13 cellular contexts compared by ENCODE assay signal in the genomic region with DNA sequence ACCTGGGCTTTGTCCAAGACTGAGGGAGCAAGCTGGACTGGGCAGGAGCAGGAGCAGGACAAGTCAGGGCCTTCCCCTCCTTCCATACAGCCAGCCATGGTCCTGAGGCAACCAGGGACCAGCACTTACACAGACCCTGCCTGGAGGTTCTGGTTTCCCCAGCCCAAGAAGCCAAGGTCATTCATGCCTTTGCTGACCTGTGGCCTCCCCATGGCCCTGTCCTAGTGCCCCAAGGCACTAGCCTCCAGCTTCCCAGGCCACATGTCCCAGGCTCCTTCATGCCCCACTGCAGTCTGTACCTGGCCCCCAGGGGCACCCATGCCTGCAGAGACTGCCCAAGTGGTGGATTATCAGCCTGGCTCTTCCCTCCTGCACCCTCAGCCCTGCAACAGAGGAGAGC.
"Had no signal": no experiment of that assay in that cellular context is flagged by ENCODE, and none has a peak within 500 bp of the region (broad histone marks: within the 10 kb centered on the region; RNA-seq: fewer than 3 reads in every experiment).

No MANE protein-coding gene starts in this region.

- H3K27ac Mint-ChIP-seq: activated CD4-positive, alpha-beta T cell treated with anti-CD3 and anti-CD28 coated beads, Interleukin-2, amount 10 ng/mL, durations not matched to agents 7 days and 5 days; activated naive CD8-positive, alpha-beta T cell treated with anti-CD3 and anti-CD28 coated beads, Interleukin-2, amount 50 U/mL, for 24 hours had no signal

- H3K27me3 Mint-ChIP-seq: activated CD4-positive, alpha-beta T cell treated with anti-CD3 and anti-CD28 coated beads, Interleukin-2, amount 10 ng/mL, durations not matched to agents 7 days and 5 days; activated naive CD8-positive, alpha-beta T cell treated with anti-CD3 and anti-CD28 coated beads, Interleukin-2, amount 50 U/mL, for 24 hours had no signal

- H3K4me3 ChIP-seq: ascending aorta, dorsolateral prefrontal cortex, gastroesophageal sphincter, left lung, prostate gland, tibial nerve had no signal

- DNase-seq: activated CD4-positive, alpha-beta T cell treated with anti-CD3 and anti-CD28 coated beads, Interleukin-2, amount 10 ng/mL, durations not matched to agents 7 days and 5 days; activated CD4-positive, CD25-positive, alpha-beta regulatory T cell; activated naive CD4-positive, alpha-beta T cell; activated naive CD8-positive, alpha-beta T cell treated with anti-CD3 and anti-CD28 coated beads, Interleukin-2, amount 50 U/mL, for 24 hours; dorsolateral prefrontal cortex; islet precursor cell; left lung; mesendoderm had no signal

- H3K4me3 Mint-ChIP-seq: activated CD4-positive, alpha-beta T cell treated with anti-CD3 and anti-CD28 coated beads, Interleukin-2, amount 10 ng/mL, durations not matched to agents 7 days and 5 days; activated naive CD8-positive, alpha-beta T cell treated with anti-CD3 and anti-CD28 coated beads, Interleukin-2, amount 50 U/mL, for 24 hours; stimulated activated effector memory CD8-positive, alpha-beta T cell treated with anti-CD3 and anti-CD28 coated beads, Interleukin-12 subunit alpha, Interleukin-12 subunit beta, amount 100 ng/mL, for 72 hours had no signal

- ATAC-seq: activated naive CD8-positive, alpha-beta T cell treated with anti-CD3 and anti-CD28 coated beads, Interleukin-2, amount 50 U/mL, for 24 hours; left lung; stimulated activated effector memory CD8-positive, alpha-beta T cell treated with anti-CD3 and anti-CD28 coated beads, Interleukin-12 subunit alpha, Interleukin-12 subunit beta, amount 100 ng/mL, for 72 hours had no signal

- H3K9me3 ChIP-seq: ascending aorta, gastroesophageal sphincter, left lung, prostate gland had no signal

- H3K36me3 ChIP-seq: ascending aorta, gastroesophageal sphincter, left lung, prostate gland, tibial nerve had no signal

- H3K4me1 ChIP-seq: prostate gland had no signal

- H3K27ac ChIP-seq: dorsolateral prefrontal cortex, left lung, tibial nerve had no signal

- H3K27me3 ChIP-seq: ascending aorta, dorsolateral prefrontal cortex, gastroesophageal sphincter, left lung, tibial nerve had no signal
